In the genomic region with DNA sequence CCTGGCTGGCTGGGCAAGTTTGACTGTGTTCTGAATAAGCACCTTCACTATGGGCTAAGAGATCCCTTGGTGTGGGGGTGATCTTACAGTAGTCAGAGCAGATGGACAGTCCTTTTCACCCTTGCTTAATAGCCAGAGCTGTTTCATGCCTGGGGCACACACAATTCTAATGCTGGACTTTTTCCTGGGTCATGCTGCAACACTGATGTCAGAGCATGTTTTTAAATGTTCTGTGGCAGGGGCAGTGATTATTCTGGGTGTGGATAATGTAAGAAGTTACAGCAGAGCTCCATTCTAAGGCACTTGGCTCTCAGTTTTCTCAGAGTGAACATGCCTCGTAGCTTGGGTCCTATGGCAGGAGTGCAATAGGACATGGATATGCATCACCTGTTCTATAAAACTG, we compare ENCODE assay signal across 8 cellular contexts. TPM values are rescaled to one million over a fixed set of nuclear protein-coding genes. Genes with fewer than 3 reads are reported as not detected.
DNase-seq lines count a peak whose midpoint lies in the region; ATAC-seq and TF ChIP-seq lines count a peak whose summit lies in the region.

No MANE protein-coding gene starts in this region.

- H3K27me3 Mint-ChIP-seq in activated naive CD8-positive, alpha-beta T cell treated with anti-CD3 and anti-CD28 coated beads, Interleukin-2, amount 10 ng/mL, durations not matched to agents 7 days and 5 days: no peaks in the 10 kb centered on the region

- intact Hi-C loops in left ventricle myocardium inferior (cut with micrococcal nuclease) (no loop called here), left cardiac atrium (cut with DNase I) (no loop called here), right lobe of liver (cut with DNase I) (no loop called here)

- H3K4me3 Mint-ChIP-seq in activated naive CD8-positive, alpha-beta T cell treated with anti-CD3 and anti-CD28 coated beads, Interleukin-2, amount 10 ng/mL, durations not matched to agents 7 days and 5 days: peak overlapping the region; percentile 96

- POLR2A ChIA-PET in activated naive CD8-positive, alpha-beta T cell treated with anti-CD3 and anti-CD28 coated beads, Interleukin-2, amount 10 ng/mL, durations not matched to agents 7 days and 5 days (lab: Charles Lee): interaction anchor here (0.9 to 5.2 kb wide), 6 partner anchors 9 to 112 kb away, joined by 3 to 89 read pairs (median 4); a partner anchor contains a TSS

- DNase-seq in left ventricle myocardium inferior (no peak), left cardiac atrium (no peak), right lobe of liver (no peak), Kasumi-1 (lab: John Stamatoyannopoulos, UW) (no peak), NCI-H2227 (lab: John Stamatoyannopoulos, UW; ENCODE audit: unreplicated experiment) (no peak), A172 (ENCODE audit: low spot score) (no peak)
- no peak for DNase-seq in activated naive CD8-positive, alpha-beta T cell treated with anti-CD3 and anti-CD28 coated beads, Interleukin-2, amount 10 ng/mL, durations not matched to agents 7 days and 5 days
- DNase-seq in stimulated activated CD4-positive, alpha-beta T cell treated with anti-CD3 and anti-CD28 coated beads, Interleukin-4, amount 100 ng/mL, for 4 hours: no peak

- TF ChIP-seq CTCF in left ventricle myocardium inferior (IDR thresholded peaks at IDR 0.05; ENCODE audit: borderline replicate concordance) (no peak), right lobe of liver (IDR thresholded peaks at IDR 0.05) (no peak)

- H3K4me1 Mint-ChIP-seq in activated naive CD8-positive, alpha-beta T cell treated with anti-CD3 and anti-CD28 coated beads, Interleukin-2, amount 10 ng/mL, durations not matched to agents 7 days and 5 days: peaks cover 61% of the 10 kb centered on the region

- H3K27me3 ChIP-seq in left ventricle myocardium inferior (ENCODE audit: low read depth): no peaks in the 10 kb centered on the region
- no peaks in the 10 kb centered on the region for H3K27me3 ChIP-seq in right lobe of liver

- peaks cover 64% of the 10 kb centered on the region for H3K36me3 ChIP-seq in left ventricle myocardium inferior
- peaks cover 28 to 52% (median 39%) of the 10 kb centered on the region in 4 donors for H3K36me3 ChIP-seq in right lobe of liver

- H3K27ac Mint-ChIP-seq in activated naive CD8-positive, alpha-beta T cell treated with anti-CD3 and anti-CD28 coated beads, Interleukin-2, amount 10 ng/mL, durations not matched to agents 7 days and 5 days: no peak overlapping the region

- H3K9me3 ChIP-seq in left ventricle myocardium inferior (replicated peaks): no peaks in the 10 kb centered on the region
- no peaks in the 10 kb centered on the region for H3K9me3 ChIP-seq in right lobe of liver

- TF ChIP-seq POLR2A in right lobe of liver (IDR thresholded peaks at IDR 0.05): peak; percentile 8

- no CpG with 5 or more reads among the region's 1 CpG for WGBS in right lobe of liver (ENCODE audit: insufficient coverage, low coverage, low lambda C conversion rate, missing lambda C conversion rate)

- no peaks in the 10 kb centered on the region for H3K9me3 Mint-ChIP-seq in activated naive CD8-positive, alpha-beta T cell treated with anti-CD3 and anti-CD28 coated beads, Interleukin-2, amount 10 ng/mL, durations not matched to agents 7 days and 5 days

- H3K4me3 ChIP-seq in left ventricle myocardium inferior (peak overlapping the region; percentile 95), right lobe of liver (peak overlapping the region in 1 of 3 donors; percentile 4)

- H3K36me3 Mint-ChIP-seq in activated naive CD8-positive, alpha-beta T cell treated with anti-CD3 and anti-CD28 coated beads, Interleukin-2, amount 10 ng/mL, durations not matched to agents 7 days and 5 days: peaks cover 48% of the 10 kb centered on the region

- H3K27ac ChIP-seq in left ventricle myocardium inferior (replicated peaks) (peak overlapping the region; percentile 19), right lobe of liver (no peak overlapping the region)

- H3K4me1 ChIP-seq in left ventricle myocardium inferior (peaks cover 80% of the 10 kb centered on the region), right lobe of liver (peaks cover 0 to 62% (median 21%) of the 10 kb centered on the region in 4 donors)

- ATAC-seq in left cardiac atrium (no peak), right lobe of liver (no peak)
- no peak for ATAC-seq in activated naive CD8-positive, alpha-beta T cell treated with anti-CD3 and anti-CD28 coated beads, Interleukin-2, amount 10 ng/mL, durations not matched to agents 7 days and 5 days (ENCODE audit: low read depth)

RNA-seq across cellular contexts. Expression of a gene that starts 4.0 kb away (rescaled TPM):
- total RNA-seq in left ventricle myocardium inferior (25.5 TPM), left cardiac atrium (10 to 100 TPM; 55.5 to 87.3 TPM), right lobe of liver (100 to 1,000 TPM in 1 of 6 experiments, 10 to 100 TPM in 5; 31.6 to 179 (median 51.1) TPM)
- total RNA-seq in activated naive CD8-positive, alpha-beta T cell treated with anti-CD3 and anti-CD28 coated beads, Interleukin-2, amount 10 ng/mL, durations not matched to agents 7 days and 5 days: 10 to 100 TPM; 32.5 to 33.9 TPM
- total RNA-seq in A172 (2014; rRNA removed; shearing (Covaris generic)): 11.5 and 15.6 TPM in 2 replicates

RNA-seq across cellular contexts. Expression of a gene that starts 8.2 kb away (rescaled TPM):
- total RNA-seq in left ventricle myocardium inferior: 24.9 TPM
- 10 to 100 TPM; 30.5 to 35.0 TPM for total RNA-seq in left cardiac atrium
- total RNA-seq in activated naive CD8-positive, alpha-beta T cell treated with anti-CD3 and anti-CD28 coated beads, Interleukin-2, amount 10 ng/mL, durations not matched to agents 7 days and 5 days: 10 to 100 TPM; 50.2 TPM
- 100 to 1,000 TPM in 2 of 6 experiments, 10 to 100 TPM in 4; 54.2 to 199 (median 63.3) TPM for total RNA-seq in right lobe of liver
- total RNA-seq in A172 (2014; rRNA removed; shearing (Covaris generic)): 246 and 350 TPM in 2 replicates

RNA-seq across cellular contexts. Expression of a gene that starts 13.8 kb away (rescaled TPM):
- total RNA-seq in left ventricle myocardium inferior (29.5 TPM), left cardiac atrium (10 to 100 TPM; 27.2 to 30.5 TPM), right lobe of liver (10 to 100 TPM; 12.3 to 33.9 (median 15.1) TPM)
- 10 to 100 TPM; 43.7 to 50.2 TPM for total RNA-seq in activated naive CD8-positive, alpha-beta T cell treated with anti-CD3 and anti-CD28 coated beads, Interleukin-2, amount 10 ng/mL, durations not matched to agents 7 days and 5 days
- total RNA-seq in A172 (2014; rRNA removed; shearing (Covaris generic)): 162 and 170 TPM in 2 replicates

RNA-seq across cellular contexts. Expression of a gene that starts 14.4 kb away (rescaled TPM):
- total RNA-seq in left ventricle myocardium inferior (1.9 TPM), left cardiac atrium (1 to 10 TPM; 3.0 to 4.7 TPM), right lobe of liver (not detected)
- under 1 TPM; 0.30 to 0.57 TPM for total RNA-seq in activated naive CD8-positive, alpha-beta T cell treated with anti-CD3 and anti-CD28 coated beads, Interleukin-2, amount 10 ng/mL, durations not matched to agents 7 days and 5 days
- 2.0 and 7.2 TPM in 2 replicates for total RNA-seq in A172 (2014; rRNA removed; shearing (Covaris generic))

RNA-seq across cellular contexts. Expression of a gene that starts 16.9 kb away (rescaled TPM):
- total RNA-seq in left ventricle myocardium inferior (6.3 TPM), left cardiac atrium (10 to 100 TPM; 15.0 to 25.5 TPM), right lobe of liver (10 to 100 TPM in 2 of 6 experiments, 1 to 10 TPM in 4; 4.3 to 13.0 (median 6.2) TPM)
- 1 to 10 TPM; 8.2 to 8.4 TPM for total RNA-seq in activated naive CD8-positive, alpha-beta T cell treated with anti-CD3 and anti-CD28 coated beads, Interleukin-2, amount 10 ng/mL, durations not matched to agents 7 days and 5 days
- 3.7 and 4.1 TPM in 2 replicates for total RNA-seq in A172 (2014; rRNA removed; shearing (Covaris generic))
